Comparison of ENCODE assay signal across 14 cellular contexts in genomic region chr17:62193297-62193696, GRCh38.
DNase-seq lines count a peak whose midpoint lies in the region; TF ChIP-seq lines count a peak whose summit lies in the region.
"Had no signal": no experiment of that assay in that cellular context is flagged by ENCODE, and none has a peak within 500 bp of the region (broad histone marks: within the 10 kb centered on the region; RNA-seq: fewer than 3 reads in every experiment).

No MANE protein-coding gene starts in this region.

- H3K36me3 ChIP-seq in thyroid gland, result no peaks in the 10 kb centered on the region
- no peaks in the 10 kb centered on the region for H3K36me3 ChIP-seq in breast epithelium
- H3K36me3 ChIP-seq in neuronal stem cell (replicated peaks in 1 of 2; ENCODE audit: control insufficient read depth in 2 of 2, insufficient read depth in 2 of 2, low read length in 2 of 2), result no peaks in the 10 kb centered on the region
- H3K36me3 ChIP-seq: BLaER1 treated with 17β-estradiol and CSF1 and Interleukin-3, amounts not matched to agents 10 nM and 100 nM had no signal

- H3K27ac ChIP-seq in thyroid gland (no peak overlapping the region), breast epithelium (no peak overlapping the region), neuronal stem cell (replicated peaks; ENCODE audit: low read length) (no peak overlapping the region)
- H3K27ac ChIP-seq: BLaER1 treated with 17β-estradiol and CSF1 and Interleukin-3, amounts not matched to agents 10 nM and 100 nM had no signal

- H3K4me1 Mint-ChIP-seq in nephron (peaks cover 6% of the 10 kb centered on the region), CD14-positive monocyte (peaks cover 26% of the 10 kb centered on the region)
- H3K4me1 Mint-ChIP-seq in activated T-helper 1 cell treated with anti-CD3 and anti-CD28 coated beads, Interleukin-12 subunit alpha, Interleukin-12 subunit beta, Interleukin-2, Interleukin-4 antibody, amounts not matched to agents 30 ng/mL and 10 ng/mL and 1 ng/mL, durations not matched to agents 14 hours and 24 hours and 36 hours (ENCODE audit: low read depth), result no peaks in the 10 kb centered on the region

- H2BK12ac ChIP-seq in neuronal stem cell (ENCODE audit: low read length), result no peak overlapping the region

- no peak overlapping the region for H2AK5ac ChIP-seq in neuronal stem cell (ENCODE audit: low read depth, low read length)

- H3K9me3 Mint-ChIP-seq in nephron (peaks cover 9% of the 10 kb centered on the region), CD14-positive monocyte (peaks cover 0 to 5% (median 0%) of the 10 kb centered on the region in 7 donors)
- no peaks in the 10 kb centered on the region for H3K9me3 Mint-ChIP-seq in activated T-helper 1 cell treated with anti-CD3 and anti-CD28 coated beads, Interleukin-12 subunit alpha, Interleukin-12 subunit beta, Interleukin-2, Interleukin-4 antibody, amounts not matched to agents 30 ng/mL and 10 ng/mL and 1 ng/mL, durations not matched to agents 14 hours and 24 hours and 36 hours
- H3K9me3 Mint-ChIP-seq: CD4-positive, alpha-beta T cell had no signal

- H3K36me3 Mint-ChIP-seq in nephron (ENCODE audit: low read depth), result no peaks in the 10 kb centered on the region
- no peaks in the 10 kb centered on the region for H3K36me3 Mint-ChIP-seq in CD14-positive monocyte
- no peaks in the 10 kb centered on the region for H3K36me3 Mint-ChIP-seq in activated T-helper 1 cell treated with anti-CD3 and anti-CD28 coated beads, Interleukin-12 subunit alpha, Interleukin-12 subunit beta, Interleukin-2, Interleukin-4 antibody, amounts not matched to agents 30 ng/mL and 10 ng/mL and 1 ng/mL, durations not matched to agents 14 hours and 24 hours and 36 hours (ENCODE audit: low read depth)

- no peak overlapping the region for H4K91ac ChIP-seq in neuronal stem cell (ENCODE audit: low read depth, low read length, poor library complexity)

- no peak overlapping the region for H2BK120ac ChIP-seq in neuronal stem cell (ENCODE audit: low read depth, low read length)

- H2BK15ac ChIP-seq in neuronal stem cell (ENCODE audit: low read length), result no peak overlapping the region

- H3K27me3 Mint-ChIP-seq in nephron (ENCODE audit: low read depth), result no peaks in the 10 kb centered on the region
- peaks cover 0 to 5% (median 3%) of the 10 kb centered on the region in 3 donors for H3K27me3 Mint-ChIP-seq in CD14-positive monocyte (ENCODE audit: low read depth in 3 of 3)
- H3K27me3 Mint-ChIP-seq in activated T-helper 1 cell treated with anti-CD3 and anti-CD28 coated beads, Interleukin-12 subunit alpha, Interleukin-12 subunit beta, Interleukin-2, Interleukin-4 antibody, amounts not matched to agents 30 ng/mL and 10 ng/mL and 1 ng/mL, durations not matched to agents 14 hours and 24 hours and 36 hours (ENCODE audit: insufficient read depth), result peaks cover 2% of the 10 kb centered on the region

- TF ChIP-seq CTCF in nephron (IDR thresholded peaks at IDR 0.05; ENCODE audit: unreplicated experiment in 3 of 3) (no peak), thyroid gland (IDR thresholded peaks at IDR 0.05) (no peak), CD14-positive monocyte (IDR thresholded peaks at IDR 0.05) (no peak), breast epithelium (IDR thresholded peaks at IDR 0.05) (no peak)

- 48 to 51% methylated on average over 4 of the region's 4 CpGs for WGBS in thyroid gland, 2 donors
- no CpG with 5 or more reads among the region's 4 CpGs for WGBS in neuronal stem cell (ENCODE audit: extremely low coverage in 2 of 2, insufficient read length in 2 of 2, insufficient replicate concordance in 1 of 2), 2 donors

- DNase-seq in iPS-NIHi11 (ENCODE audit: low spot score) (peak; percentile 24), thyroid gland (peak; percentile 6 to 28), CD14-positive monocyte (ENCODE audit: low spot score) (no peak), breast epithelium (ENCODE audit: low spot score in 2 of 2) (no peak), neuronal stem cell (ENCODE audit: low spot score) (no peak)
- DNase-seq in activated T-helper 1 cell treated with anti-CD3 and anti-CD28 coated beads, Interleukin-12 subunit alpha, Interleukin-12 subunit beta, Interleukin-2, Interleukin-4 antibody, amounts not matched to agents 30 ng/mL and 10 ng/mL and 1 ng/mL, durations not matched to agents 14 hours and 24 hours and 36 hours (ENCODE audit: low spot score), result no peak
- DNase-seq: ACHN; CD4-positive, alpha-beta T cell; H7; IMR-90 had no signal

- H3K4me2 ChIP-seq in neuronal stem cell (ENCODE audit: insufficient read depth, low read length, poor library complexity, severe bottlenecking), result no peak overlapping the region
- H3K4me2 ChIP-seq: BLaER1 treated with 17β-estradiol and CSF1 and Interleukin-3, amounts not matched to agents 10 nM and 100 nM had no signal

- no peak overlapping the region for H2AFZ ChIP-seq in neuronal stem cell (ENCODE audit: low read length)

- no peak overlapping the region for H4K8ac ChIP-seq in neuronal stem cell (ENCODE audit: low read depth, low read length)

- H3K4me1 ChIP-seq in thyroid gland (no peaks in the 10 kb centered on the region), breast epithelium (no peaks in the 10 kb centered on the region), neuronal stem cell (ENCODE audit: control insufficient read depth in 2 of 2, insufficient read depth in 1 of 2, low read depth in 1 of 2, low read length in 2 of 2) (peaks cover 4 to 5% of the 10 kb centered on the region in 2 donors)

- no peak overlapping the region for H3K18ac ChIP-seq in neuronal stem cell (ENCODE audit: low read length)

- no peaks in the 10 kb centered on the region for H3K27me3 ChIP-seq in thyroid gland
- H3K27me3 ChIP-seq in breast epithelium, result no peaks in the 10 kb centered on the region
- no peaks in the 10 kb centered on the region for H3K27me3 ChIP-seq in neuronal stem cell (ENCODE audit: control insufficient read depth in 3 of 3, insufficient read depth in 3 of 3, low read depth in 1 of 3, low read length in 3 of 3)
- H3K27me3 ChIP-seq: BLaER1 treated with 17β-estradiol and CSF1 and Interleukin-3, amounts not matched to agents 10 nM and 100 nM had no signal

- H2BK5ac ChIP-seq in neuronal stem cell (ENCODE audit: low read length), result no peak overlapping the region

- no peak overlapping the region for H3K14ac ChIP-seq in neuronal stem cell (ENCODE audit: low read length)

- no peak overlapping the region for H3K9ac ChIP-seq in neuronal stem cell (ENCODE audit: low read depth, low read length, poor library complexity)
- H3K9ac ChIP-seq: BLaER1 treated with 17β-estradiol and CSF1 and Interleukin-3, amounts not matched to agents 10 nM and 100 nM had no signal

- H3K27ac Mint-ChIP-seq in nephron, result peak overlapping the region; percentile 31 to 71 (median 48)
- H3K27ac Mint-ChIP-seq in CD14-positive monocyte, result no peak overlapping the region
- no peak overlapping the region for H3K27ac Mint-ChIP-seq in activated T-helper 1 cell treated with anti-CD3 and anti-CD28 coated beads, Interleukin-12 subunit alpha, Interleukin-12 subunit beta, Interleukin-2, Interleukin-4 antibody, amounts not matched to agents 30 ng/mL and 10 ng/mL and 1 ng/mL, durations not matched to agents 14 hours and 24 hours and 36 hours
- H3K27ac Mint-ChIP-seq: CD4-positive, alpha-beta T cell had no signal

- peak; percentile 14; the same call in 1 of the 2 replicates for TF ChIP-seq RAD21 in Ishikawa (IDR thresholded peaks at IDR 0.05; ENCODE audit: low read depth)

- H3K4me3 ChIP-seq in thyroid gland (replicated peaks in 1 of 3) (no peak overlapping the region), breast epithelium (no peak overlapping the region), neuronal stem cell (ENCODE audit: low read length in 2 of 2) (no peak overlapping the region)
- H3K4me3 ChIP-seq: BLaER1 treated with 17β-estradiol and CSF1 and Interleukin-3, amounts not matched to agents 10 nM and 100 nM; GM12878 had no signal

- H3K4me3 Mint-ChIP-seq in nephron (no peak overlapping the region), CD14-positive monocyte (no peak overlapping the region)
- no peak overlapping the region for H3K4me3 Mint-ChIP-seq in activated T-helper 1 cell treated with anti-CD3 and anti-CD28 coated beads, Interleukin-12 subunit alpha, Interleukin-12 subunit beta, Interleukin-2, Interleukin-4 antibody, amounts not matched to agents 30 ng/mL and 10 ng/mL and 1 ng/mL, durations not matched to agents 14 hours and 24 hours and 36 hours
- H3K4me3 Mint-ChIP-seq: CD4-positive, alpha-beta T cell had no signal

- H3K4ac ChIP-seq in neuronal stem cell (ENCODE audit: low read length), result no peak overlapping the region

- intact Hi-C loops in thyroid gland (cut with DNase I), result no loop called here
- intact Hi-C loops in CD14-positive monocyte (cut with micrococcal nuclease), result no loop called here
- intact Hi-C loops in activated T-helper 1 cell treated with anti-CD3 and anti-CD28 coated beads, Interleukin-12 subunit alpha, Interleukin-12 subunit beta, Interleukin-2, Interleukin-4 antibody, amounts not matched to agents 30 ng/mL and 10 ng/mL and 1 ng/mL, durations not matched to agents 14 hours and 24 hours and 36 hours (cut with micrococcal nuclease), result no loop called here
- intact Hi-C loops in breast epithelium (cut with DNase I; ENCODE audit: low total_unique reads), result no loop called here

- peak; percentile 50; the same call in 1 of the 2 replicates for TF ChIP-seq EP300 in Ishikawa (IDR thresholded peaks at IDR 0.05; ENCODE audit: borderline replicate concordance)

- H3K9me3 ChIP-seq in thyroid gland (no peaks in the 10 kb centered on the region), breast epithelium (no peaks in the 10 kb centered on the region), neuronal stem cell (replicated peaks in 1 of 2; ENCODE audit: control insufficient read depth in 2 of 2, insufficient read depth in 1 of 2, low read depth in 1 of 2, low read length in 2 of 2) (no peaks in the 10 kb centered on the region)

- TF ChIP-seq POLR2A in thyroid gland (IDR thresholded peaks at IDR 0.05) (no peak), breast epithelium (IDR thresholded peaks at IDR 0.05) (no peak)

- no peaks in the 10 kb centered on the region for H3K79me1 ChIP-seq in neuronal stem cell (ENCODE audit: low read depth, low read length)

- H3K23ac ChIP-seq in neuronal stem cell (ENCODE audit: low read depth, low read length, poor library complexity), result no peak overlapping the region

TF ChIP-seq in Ishikawa, 13 proteins besides CTCF, POLR2A, EP300 and RAD21 (continues in another document):
- TF ChIP-seq TAF1 (IDR thresholded peaks at IDR 0.05; ENCODE audit: low read depth) (no peak), USF1 (IDR thresholded peaks at IDR 0.05) (peak; percentile 54; the same call in 1 of the 2 replicates), YY1 (IDR thresholded peaks at IDR 0.05; ENCODE audit: low read depth) (no peak), EGR1 (IDR thresholded peaks at IDR 0.05) (no peak), TEAD4 (IDR thresholded peaks at IDR 0.05) (peak; percentile 90), NFIC (IDR thresholded peaks at IDR 0.05) (0 out of 2 replicates have a peak, but pooled peaks have one; percentile 27)

Comparison
In these comparisons a context has a peak if more than half of its experiments do, and no peak if none do; other contexts are left out.
1. DNase-seq: peak in iPS-NIHi11 (single experiment) and thyroid gland (2 of 2); none in CD14-positive monocyte (single experiment), activated T-helper 1 cell treated with anti-CD3 and anti-CD28 coated beads, Interleukin-12 subunit alpha, Interleukin-12 subunit beta, Interleukin-2, Interleukin-4 antibody, amounts not matched to agents 30 ng/mL and 10 ng/mL and 1 ng/mL, durations not matched to agents 14 hours and 24 hours and 36 hours (single experiment), breast epithelium (0 of 2) and neuronal stem cell (single experiment).
2. H3K27ac Mint-ChIP-seq: peak in nephron (3 of 3); none in CD14-positive monocyte (0 of 7) and activated T-helper 1 cell treated with anti-CD3 and anti-CD28 coated beads, Interleukin-12 subunit alpha, Interleukin-12 subunit beta, Interleukin-2, Interleukin-4 antibody, amounts not matched to agents 30 ng/mL and 10 ng/mL and 1 ng/mL, durations not matched to agents 14 hours and 24 hours and 36 hours (single experiment).